In the genomic region with DNA sequence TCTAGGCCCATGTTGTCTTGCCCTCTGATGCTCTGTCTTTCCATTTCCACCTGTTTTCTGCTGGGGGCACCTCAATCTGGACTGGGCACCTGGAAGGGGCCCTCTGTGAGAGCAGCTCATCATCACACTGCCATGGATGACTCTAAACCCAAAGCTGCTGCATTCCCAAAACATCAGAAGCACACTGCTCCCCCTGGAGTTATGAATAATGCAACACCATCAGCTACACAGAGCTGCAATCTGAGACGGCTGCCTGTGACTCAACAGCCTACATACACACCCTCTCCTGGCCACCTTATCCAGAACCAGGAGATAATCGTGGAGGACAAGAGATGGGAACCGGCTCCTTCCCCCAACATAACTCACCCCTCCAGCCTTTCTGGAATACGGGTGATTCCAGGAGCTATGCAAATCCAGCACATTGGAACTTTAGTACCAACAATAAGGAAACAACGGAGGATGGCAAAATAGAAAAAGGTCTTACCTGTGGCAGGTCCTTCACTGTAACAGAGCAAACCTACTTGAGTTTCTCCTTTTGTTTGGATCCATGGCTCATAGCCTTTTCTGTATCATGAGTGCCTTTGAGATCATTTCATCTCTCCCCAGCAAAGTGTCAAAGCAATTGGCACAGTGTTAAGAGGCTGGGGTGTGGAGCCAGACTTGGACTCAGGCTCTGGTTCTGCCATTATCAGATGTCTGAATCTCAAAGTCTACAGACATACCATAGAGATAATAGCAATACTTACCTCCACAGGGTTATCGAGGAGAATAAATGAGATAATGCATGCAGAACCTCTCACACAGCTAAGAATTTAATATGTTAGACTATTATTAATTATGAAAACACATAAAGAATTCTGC, we compare ENCODE assay signal across 7 cellular contexts. TPM values are rescaled to one million over a fixed set of nuclear protein-coding genes. Genes with fewer than 3 reads are reported as not detected.
A peak's percentile ranks its signal among the peaks of the same experiment; 100 is the strongest.
DNase-seq lines count a peak whose midpoint lies in the region; ATAC-seq and TF ChIP-seq lines count a peak whose summit lies in the region.

No MANE protein-coding gene starts in this region.

- H3K79me2 ChIP-seq in KMS-11 (ENCODE audit: insufficient read depth, low read depth): no peaks in the 10 kb centered on the region

- TF ChIP-seq CTCF in KMS-11 (conservative IDR thresholded peaks at IDR 0.05; ENCODE audit: low read depth, low read length) (peak; percentile 33; the same call in 1 of the 2 replicates), activated B cell treated with CpG ODN at 0.5 μM for 24 hours (IDR thresholded peaks at IDR 0.05) (no peak)

- H3K9ac ChIP-seq in KMS-11: no peak overlapping the region

- H3K27ac ChIP-seq in KMS-11: no peak overlapping the region
- H3K27ac ChIP-seq in skin epidermis: peak overlapping the region in 17 of 21 experiments; percentile 6 to 80 (median 51)

- H3K4me3 Mint-ChIP-seq in activated B cell treated with CpG ODN at 0.5 μM for 24 hours: no peak overlapping the region

- H3K4me3 ChIP-seq in KMS-11 (IDR thresholded peaks at IDR 0.05; ENCODE audit: insufficient read depth, low read depth, low read length) (no peak overlapping the region), skin epidermis (no peak overlapping the region)

- H3K27me3 Mint-ChIP-seq in activated B cell treated with CpG ODN at 0.5 μM for 24 hours: no peaks in the 10 kb centered on the region

- intact Hi-C loops in activated B cell treated with CpG ODN at 0.5 μM for 24 hours (cut with micrococcal nuclease) (loop anchor here (1.0 kb wide), 1 partner anchor 74 kb away; no protein-coding TSS in a partner anchor), head of caudate nucleus (cut with DNase I) (loop anchor here (10.0 kb wide), 1 partner anchor 73 kb away; no protein-coding TSS in a partner anchor)

- H3K9me3 Mint-ChIP-seq in activated B cell treated with CpG ODN at 0.5 μM for 24 hours: no peaks in the 10 kb centered on the region

- peaks cover 34% of the 10 kb centered on the region for H3K4me1 ChIP-seq in KMS-11 (ENCODE audit: low read depth, poor library complexity, severe bottlenecking)

- peaks cover 54% of the 10 kb centered on the region for H3K36me3 Mint-ChIP-seq in activated B cell treated with CpG ODN at 0.5 μM for 24 hours (ENCODE audit: low read depth)

- H3K4me1 Mint-ChIP-seq in activated B cell treated with CpG ODN at 0.5 μM for 24 hours: no peaks in the 10 kb centered on the region

- H4K20me1 ChIP-seq in KMS-11 (ENCODE audit: insufficient read depth): no peaks in the 10 kb centered on the region

- no peak overlapping the region for H2AFZ ChIP-seq in KMS-11 (ENCODE audit: low read depth)

- H3K27me3 ChIP-seq in KMS-11 (ENCODE audit: insufficient read depth, low read depth): no peaks in the 10 kb centered on the region

- H3K27ac Mint-ChIP-seq in activated B cell treated with CpG ODN at 0.5 μM for 24 hours: no peak overlapping the region

- CTCF ChIA-PET in activated B cell treated with CpG ODN at 0.5 μM for 24 hours (lab: Charles Lee): interaction anchor here (0.7 to 7.4 kb wide), 14 partner anchors 9 to 136 kb away, joined by 3 to 92 read pairs (median 4); no protein-coding TSS in a partner anchor

- POLR2A ChIA-PET in activated B cell treated with CpG ODN at 0.5 μM for 24 hours (lab: Charles Lee): interaction anchor here (1.1 to 3.0 kb wide), 3 partner anchors 14 to 74 kb away, joined by 3 to 11 read pairs (median 6); partner anchors contain the start of gene RNF19B

- ATAC-seq in activated B cell treated with CpG ODN at 0.5 μM for 24 hours (ENCODE audit: low read depth) (peak; percentile 76), HG02885 (IDR thresholded peaks at IDR 0.05; ENCODE audit: poor library complexity, unreplicated experiment) (no peak)

- DNase-seq in Daoy (ENCODE audit: low read depth) (peak; percentile 87), activated B cell treated with CpG ODN at 0.5 μM for 24 hours (no peak), head of caudate nucleus (peak in 35 of 42 donors; percentile 23 to 87 (median 55))
- no peak for DNase-seq in activated effector memory CD4-positive, alpha-beta T cell treated with Interleukin-2 at 50 U/mL for 16 hours

- no peaks in the 10 kb centered on the region for H3K36me3 ChIP-seq in KMS-11 (ENCODE audit: insufficient read depth)

- H3K4me2 ChIP-seq in KMS-11: no peak overlapping the region

RNA-seq across cellular contexts. Expression of gene AK2, which starts 29.3 kb away (rescaled TPM):
- 339 and 582 TPM in 2 replicates for total RNA-seq in Daoy (2014; rRNA removed; shearing (Covaris generic))
- total RNA-seq in activated B cell treated with CpG ODN at 0.5 μM for 24 hours: 156 and 162 TPM in 2 replicates

RNA-seq across cellular contexts. Expression of gene RNF19B, which starts 42.8 kb away (rescaled TPM):
- total RNA-seq in Daoy (2014; rRNA removed; shearing (Covaris generic)): 18.8 and 20.4 TPM in 2 replicates
- total RNA-seq in activated B cell treated with CpG ODN at 0.5 μM for 24 hours: 22.7 and 23.6 TPM in 2 replicates

Comparison
In these comparisons a context has a peak if more than half of its experiments do, and no peak if none do; other contexts are left out.
1. DNase-seq: peak in Daoy (single experiment) and head of caudate nucleus (35 of 42); none in activated B cell treated with CpG ODN at 0.5 μM for 24 hours (single experiment) and activated effector memory CD4-positive, alpha-beta T cell treated with Interleukin-2 at 50 U/mL for 16 hours (single experiment).